ENCODE assay signal across 27 cellular contexts in genomic region chr13:33318744-33319143, GRCh38. TPM values are rescaled to one million over a fixed set of nuclear protein-coding genes. Genes with fewer than 3 reads are reported as not detected.
"Had no signal": no experiment of that assay in that cellular context is flagged by ENCODE, and none has a peak within 500 bp of the region (broad histone marks: within the 10 kb centered on the region; RNA-seq: fewer than 3 reads in every experiment).

No MANE protein-coding gene starts in this region.

- H3K27ac ChIP-seq: adrenal gland, SJSA1 had no signal

- H3K4me3 ChIP-seq: adrenal gland, MG63, SJSA1 had no signal

- H3K9me3 ChIP-seq: adrenal gland had no signal

- H3K36me3 ChIP-seq: adrenal gland, SJSA1 had no signal

- H3K27me3 ChIP-seq: adrenal gland, MG63, SJSA1 had no signal

- DNase-seq: activated CD4-positive, alpha-beta T cell treated with anti-CD3 and anti-CD28 coated beads for 48 hours; activated CD4-positive, alpha-beta T cell treated with anti-CD3 and anti-CD28 coated beads, Interleukin-2, amount 50 U/mL, for 4 hours; activated CD4-positive, CD25-positive, alpha-beta regulatory T cell treated with anti-CD3 and anti-CD28 coated beads, Interleukin-2, amount 50 U/mL, for 72 hours; activated CD8-positive, alpha-beta memory T cell treated with anti-CD3 and anti-CD28 coated beads, Interleukin-2, amount 50 U/mL, for 48 hours; activated CD8-positive, alpha-beta T cell treated with anti-CD3 and anti-CD28 coated beads, Interleukin-2, amount 10 ng/mL, durations not matched to agents 7 days and 5 days; activated naive CD4-positive, alpha-beta T cell treated with anti-CD3 and anti-CD28 coated beads, Interleukin-2, amount 50 U/mL, for 16 hours; activated naive CD8-positive, alpha-beta T cell treated with anti-CD3 and anti-CD28 coated beads, Interleukin-2, amount 10 ng/mL, durations not matched to agents 7 days and 5 days; activated T-cell treated with anti-CD3 and anti-CD28 coated beads, Interleukin-2, amount 50 U/mL, for 1 hour; adrenal gland; anterior cingulate cortex; caudate nucleus; MG63; MV-4-11; NCI-H1092 treated with DMSO at 0.1 percent for 48 hours; NCI-H1417 treated with DMSO at 0.1 percent for 48 hours; NCI-H1694; NCI-H2029 treated with DMSO at 0.1 percent for 48 hours; NCI-H345; NCI-H510A; NCI-H526 treated with DMSO at 0.1 percent for 48 hours; NCI-H82; SHP77; SW 1271 had no signal

- ATAC-seq: activated CD8-positive, alpha-beta T cell treated with anti-CD3 and anti-CD28 coated beads, Interleukin-2, amount 10 ng/mL, durations not matched to agents 7 days and 5 days; Panc1; SK-N-SH treated with all-trans-retinoic acid at 6 μM for 48 hours; WTC11 had no signal

RNA-seq across cellular contexts. Expression of gene STARD13, which starts 33.2 kb away (rescaled TPM):
- total RNA-seq: activated CD8-positive, alpha-beta T cell treated with anti-CD3 and anti-CD28 coated beads, Interleukin-2, amount 10 ng/mL, durations not matched to agents 7 days and 5 days had no signal
